ENCODE assay signal across 20 cellular contexts in genomic region chr2:122083256-122084048, GRCh38.
"Had no signal": no experiment of that assay in that cellular context is flagged by ENCODE, and none has a peak within 500 bp of the region (broad histone marks: within the 10 kb centered on the region; RNA-seq: fewer than 3 reads in every experiment).

No MANE protein-coding gene starts in this region.

- H3K36me3 ChIP-seq: Peyer's patch, SJCRH30 had no signal

- H3K27ac ChIP-seq: KMS-11, PC-9, Peyer's patch, SJCRH30 had no signal

- H3K27ac Mint-ChIP-seq: IgD-negative memory B cell had no signal

- H3K4me3 ChIP-seq: K562, PC-9, Peyer's patch, SJCRH30 had no signal

- ATAC-seq: K562, Right ventricle myocardium inferior, SK-N-SH treated with all-trans-retinoic acid at 6 μM for 48 hours had no signal

- H3K27me3 ChIP-seq: Peyer's patch, SJCRH30 had no signal

- H3K36me3 Mint-ChIP-seq: IgD-negative memory B cell had no signal

- H3K27me3 Mint-ChIP-seq: IgD-negative memory B cell had no signal

- DNase-seq: Kasumi-1, MM.1S, NCI-H1092 treated with DMSO at 0.1 percent for 48 hours, NCI-H1436, NCI-H187, NCI-H2029, NCI-H2171 treated with DMSO at 0.1 percent for 48 hours, NCI-H2227 treated with DMSO at 0.1 percent for 48 hours, NCI-H526 treated with DMSO at 0.1 percent for 48 hours, NCI-H748 treated with DMSO at 0.1 percent for 48 hours, OCI-M1, PC-9, Peyer's patch, SHP77 treated with DMSO at 0.1 percent for 48 hours, SJCRH30 had no signal

- H3K4me1 ChIP-seq: Peyer's patch, SJCRH30 had no signal

- H3K4me3 Mint-ChIP-seq: IgD-negative memory B cell had no signal

- H3K9me3 ChIP-seq: Peyer's patch, SJCRH30 had no signal
